In the genomic region with DNA sequence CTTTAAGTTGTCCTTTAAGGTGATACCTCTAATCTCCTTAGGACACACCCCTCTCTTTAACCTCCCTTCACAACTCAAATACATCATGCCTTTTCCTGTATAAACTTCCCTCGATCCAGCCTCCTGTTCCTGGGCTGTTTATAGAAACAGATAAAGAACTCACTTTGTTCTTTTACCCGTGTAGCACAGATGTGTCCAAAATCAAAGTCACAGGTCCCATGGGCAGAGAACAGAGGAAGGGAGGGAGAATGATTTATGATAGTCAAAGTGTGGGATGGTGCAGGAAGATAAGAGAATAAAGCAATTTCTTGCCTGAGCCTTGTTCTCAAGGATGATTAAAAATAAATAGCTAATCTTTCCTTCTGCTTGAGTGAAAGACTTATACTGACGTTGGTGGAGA, we compare ENCODE assay signal across 16 cellular contexts. TPM values are rescaled to one million over a fixed set of nuclear protein-coding genes. Genes with fewer than 3 reads are reported as not detected.
DNase-seq lines count a peak whose midpoint lies in the region; ATAC-seq, FAIRE-seq and TF ChIP-seq lines count a peak whose summit lies in the region.
"Had no signal": no experiment of that assay in that cellular context is flagged by ENCODE, and none has a peak within 500 bp of the region (broad histone marks: within the 10 kb centered on the region; RNA-seq: fewer than 3 reads in every experiment).

No MANE protein-coding gene starts in this region.

- no peaks in the 10 kb centered on the region for H3K79me2 ChIP-seq in ACC112 (ENCODE audit: control insufficient read depth, insufficient read depth, low read length, unreplicated experiment)

- peaks cover 0 to 2% of the 10 kb centered on the region in 2 donors for H3K27me3 Mint-ChIP-seq in natural killer cell (ENCODE audit: low read depth in 2 of 2)

- no peak for TF ChIP-seq POLR2A in esophagus squamous epithelium (IDR thresholded peaks at IDR 0.05)

- H2AFZ ChIP-seq in ACC112 (ENCODE audit: low read length, unreplicated experiment): peak overlapping the region; percentile 51

- H3K4me1 Mint-ChIP-seq in natural killer cell: no peaks in the 10 kb centered on the region
- H3K4me1 Mint-ChIP-seq: CD8-positive, alpha-beta memory T cell had no signal

- H3K36me3 Mint-ChIP-seq in natural killer cell: no peaks in the 10 kb centered on the region
- H3K36me3 Mint-ChIP-seq: CD8-positive, alpha-beta memory T cell had no signal

- TF ChIP-seq CTCF in esophagus squamous epithelium (IDR thresholded peaks at IDR 0.05) (no peak), foreskin fibroblast (IDR thresholded peaks at IDR 0.05; ENCODE audit: low read depth, low read length) (no peak), natural killer cell (IDR thresholded peaks at IDR 0.05) (no peak)

- no peak overlapping the region for H3K4me3 Mint-ChIP-seq in natural killer cell
- H3K4me3 Mint-ChIP-seq: CD8-positive, alpha-beta memory T cell had no signal

- H3K9me3 Mint-ChIP-seq in natural killer cell: no peaks in the 10 kb centered on the region
- H3K9me3 Mint-ChIP-seq: CD8-positive, alpha-beta memory T cell had no signal

- H3K36me3 ChIP-seq in ACC112 (ENCODE audit: insufficient read depth, low read length) (no peaks in the 10 kb centered on the region), esophagus squamous epithelium (no peaks in the 10 kb centered on the region)
- H3K36me3 ChIP-seq: BE2C had no signal

- no peaks in the 10 kb centered on the region for H3K27me3 ChIP-seq in ACC112 (ENCODE audit: insufficient read depth, low read length)
- no peaks in the 10 kb centered on the region for H3K27me3 ChIP-seq in esophagus squamous epithelium
- H3K27me3 ChIP-seq: BE2C had no signal

- DNase-seq in HTR-8/SVneo (ENCODE audit: insufficient read length, low spot score): no peak
- DNase-seq in SK-N-DZ (ENCODE audit: low spot score): peak; percentile 31
- peak; percentile 82 for DNase-seq in left kidney (ENCODE audit: low read depth, low spot score)
- DNase-seq in esophagus squamous epithelium (lab: John Stamatoyannopoulos, UW): no peak
- no peak for DNase-seq in foreskin fibroblast
- no peak for DNase-seq in natural killer cell
- DNase-seq: BE2C; CD8-positive, alpha-beta memory T cell; H7; NCI-H1436; NCI-H2081 treated with DMSO at 0.1 percent for 48 hours; NCI-H526; SHP77 had no signal

- no peaks in the 10 kb centered on the region for H3K4me1 ChIP-seq in ACC112 (ENCODE audit: control insufficient read depth, insufficient read depth, low read length, unreplicated experiment)
- H3K4me1 ChIP-seq in esophagus squamous epithelium: peaks cover 0 to 12% (median 4%) of the 10 kb centered on the region in 3 donors
- H3K4me1 ChIP-seq: BE2C had no signal

- H3K9me3 ChIP-seq in esophagus squamous epithelium: no peaks in the 10 kb centered on the region
- H3K9me3 ChIP-seq: BE2C had no signal

- H3K4me3 ChIP-seq in ACC112 (ENCODE audit: low read depth, low read length): no peak overlapping the region
- no peak overlapping the region for H3K4me3 ChIP-seq in esophagus squamous epithelium
- H3K4me3 ChIP-seq in foreskin fibroblast (ENCODE audit: low read depth in 1 of 2, low read length in 2 of 2): no peak overlapping the region

- intact Hi-C loops in esophagus squamous epithelium (cut with DNase I) (no loop called here), natural killer cell (cut with micrococcal nuclease) (no loop called here)

- WGBS in esophagus squamous epithelium, 2 donors: 15% methylated on average over 3 of the region's 3 CpGs

- peak; percentile 16 for FAIRE-seq in HTR-8/SVneo (lab: Jason Lieb, UNC)
- FAIRE-seq: RCC 7860 had no signal

- ATAC-seq in GM21423 (IDR thresholded peaks at IDR 0.05; ENCODE audit: unreplicated experiment) (no peak), natural killer cell (no peak)

- H3K27ac Mint-ChIP-seq in natural killer cell: no peak overlapping the region
- H3K27ac Mint-ChIP-seq: CD8-positive, alpha-beta memory T cell had no signal

- no peak overlapping the region for H3K27ac ChIP-seq in ACC112 (ENCODE audit: low read depth, low read length)
- H3K27ac ChIP-seq in esophagus squamous epithelium: no peak overlapping the region

RNA-seq across cellular contexts. Expression of a gene that starts 50.3 kb away (rescaled TPM):
- polyA plus RNA-seq in SK-N-DZ (2014; cell fraction: cytosol; rRNA removed): not detected in 2 replicates
- polyA plus RNA-seq in SK-N-DZ (2014; cell fraction: nucleus; rRNA removed): not detected in 2 replicates
- total RNA-seq in esophagus squamous epithelium (under 1 TPM in 1 of 4 donors, not detected in 3; 0.38 TPM), natural killer cell (not detected)
- total RNA-seq: CD8-positive, alpha-beta memory T cell; H7 had no signal
- polyA plus RNA-seq: CD8-positive, alpha-beta memory T cell had no signal

Comparison
In these comparisons a context has a peak if more than half of its experiments do, and no peak if none do; other contexts are left out.
1. DNase-seq: peak in SK-N-DZ (single experiment) and left kidney (single experiment); none in HTR-8/SVneo (single experiment), esophagus squamous epithelium (single experiment), foreskin fibroblast (0 of 2) and natural killer cell (single experiment).